Comparison of ENCODE assay signal across 15 cellular contexts in genomic region chr10:85222300-85222699, GRCh38.
"Had no signal": no experiment of that assay in that cellular context is flagged by ENCODE, and none has a peak within 500 bp of the region (broad histone marks: within the 10 kb centered on the region; RNA-seq: fewer than 3 reads in every experiment).

No MANE protein-coding gene starts in this region.

- H3K9me3 Mint-ChIP-seq: activated CD4-positive, alpha-beta T cell treated with anti-CD3 and anti-CD28 coated beads, Interleukin-2, amount 10 ng/mL, durations not matched to agents 7 days and 5 days; stimulated activated memory B cell treated with anti-CD40 and anti-IgM and Interleukin-4, amounts not matched to agents 10 μg/mL and 1 μg/mL and 100 μg/mL, for 72 hours had no signal

- H3K4me1 Mint-ChIP-seq: activated CD4-positive, alpha-beta T cell treated with anti-CD3 and anti-CD28 coated beads, Interleukin-2, amount 10 ng/mL, durations not matched to agents 7 days and 5 days; naive B cell; stimulated activated memory B cell treated with anti-CD40 and anti-IgM and Interleukin-4, amounts not matched to agents 10 μg/mL and 1 μg/mL and 100 μg/mL, for 72 hours; T-helper 17 cell had no signal

- H3K27ac ChIP-seq: brain microvascular endothelial cell, foreskin keratinocyte, lower lobe of right lung, neutrophil, thyroid gland had no signal

- ATAC-seq: foreskin keratinocyte; lower lobe of right lung; stimulated activated memory B cell treated with anti-CD40 and anti-IgM and Interleukin-4, amounts not matched to agents 10 μg/mL and 1 μg/mL and 100 μg/mL, for 72 hours; T-helper 17 cell had no signal

- H3K9me3 ChIP-seq: lower lobe of right lung, neutrophil, thyroid gland had no signal

- H3K27me3 ChIP-seq: brain microvascular endothelial cell, foreskin keratinocyte, neutrophil, thyroid gland had no signal

- H3K4me1 ChIP-seq: foreskin keratinocyte, lower lobe of right lung had no signal

- H3K27ac Mint-ChIP-seq: activated CD4-positive, alpha-beta T cell treated with anti-CD3 and anti-CD28 coated beads, Interleukin-2, amount 10 ng/mL, durations not matched to agents 7 days and 5 days; naive B cell; stimulated activated memory B cell treated with anti-CD40 and anti-IgM and Interleukin-4, amounts not matched to agents 10 μg/mL and 1 μg/mL and 100 μg/mL, for 72 hours; T-helper 17 cell had no signal

- H3K36me3 ChIP-seq: brain microvascular endothelial cell, lower lobe of right lung, neutrophil, thyroid gland had no signal

- H3K4me3 Mint-ChIP-seq: activated CD4-positive, alpha-beta T cell treated with anti-CD3 and anti-CD28 coated beads, Interleukin-2, amount 10 ng/mL, durations not matched to agents 7 days and 5 days; naive B cell; stimulated activated memory B cell treated with anti-CD40 and anti-IgM and Interleukin-4, amounts not matched to agents 10 μg/mL and 1 μg/mL and 100 μg/mL, for 72 hours; T-helper 17 cell had no signal

- H3K27me3 Mint-ChIP-seq: activated CD4-positive, alpha-beta T cell treated with anti-CD3 and anti-CD28 coated beads, Interleukin-2, amount 10 ng/mL, durations not matched to agents 7 days and 5 days; naive B cell; stimulated activated memory B cell treated with anti-CD40 and anti-IgM and Interleukin-4, amounts not matched to agents 10 μg/mL and 1 μg/mL and 100 μg/mL, for 72 hours; T-helper 17 cell had no signal

- H3K4me3 ChIP-seq: lower lobe of right lung, thyroid gland had no signal

- DNase-seq: activated CD4-positive, alpha-beta T cell treated with anti-CD3 and anti-CD28 coated beads, Interleukin-2, amount 10 ng/mL, durations not matched to agents 7 days and 5 days; activated CD4-positive, CD25-positive, alpha-beta regulatory T cell; activated naive CD4-positive, alpha-beta T cell; anterior cingulate cortex; brain microvascular endothelial cell; effector memory CD4-positive, alpha-beta T cell; foreskin keratinocyte; lower lobe of right lung; naive B cell; posterior cingulate gyrus; stimulated activated CD4-positive, alpha-beta T cell treated with anti-CD3 and anti-CD28 coated beads, Interleukin-2, amount 100 ng/mL, for 48 hours; T-helper 17 cell; thyroid gland had no signal

- H3K36me3 Mint-ChIP-seq: naive B cell; stimulated activated memory B cell treated with anti-CD40 and anti-IgM and Interleukin-4, amounts not matched to agents 10 μg/mL and 1 μg/mL and 100 μg/mL, for 72 hours had no signal
